9 cellular contexts compared by ENCODE assay signal in the genomic region with DNA sequence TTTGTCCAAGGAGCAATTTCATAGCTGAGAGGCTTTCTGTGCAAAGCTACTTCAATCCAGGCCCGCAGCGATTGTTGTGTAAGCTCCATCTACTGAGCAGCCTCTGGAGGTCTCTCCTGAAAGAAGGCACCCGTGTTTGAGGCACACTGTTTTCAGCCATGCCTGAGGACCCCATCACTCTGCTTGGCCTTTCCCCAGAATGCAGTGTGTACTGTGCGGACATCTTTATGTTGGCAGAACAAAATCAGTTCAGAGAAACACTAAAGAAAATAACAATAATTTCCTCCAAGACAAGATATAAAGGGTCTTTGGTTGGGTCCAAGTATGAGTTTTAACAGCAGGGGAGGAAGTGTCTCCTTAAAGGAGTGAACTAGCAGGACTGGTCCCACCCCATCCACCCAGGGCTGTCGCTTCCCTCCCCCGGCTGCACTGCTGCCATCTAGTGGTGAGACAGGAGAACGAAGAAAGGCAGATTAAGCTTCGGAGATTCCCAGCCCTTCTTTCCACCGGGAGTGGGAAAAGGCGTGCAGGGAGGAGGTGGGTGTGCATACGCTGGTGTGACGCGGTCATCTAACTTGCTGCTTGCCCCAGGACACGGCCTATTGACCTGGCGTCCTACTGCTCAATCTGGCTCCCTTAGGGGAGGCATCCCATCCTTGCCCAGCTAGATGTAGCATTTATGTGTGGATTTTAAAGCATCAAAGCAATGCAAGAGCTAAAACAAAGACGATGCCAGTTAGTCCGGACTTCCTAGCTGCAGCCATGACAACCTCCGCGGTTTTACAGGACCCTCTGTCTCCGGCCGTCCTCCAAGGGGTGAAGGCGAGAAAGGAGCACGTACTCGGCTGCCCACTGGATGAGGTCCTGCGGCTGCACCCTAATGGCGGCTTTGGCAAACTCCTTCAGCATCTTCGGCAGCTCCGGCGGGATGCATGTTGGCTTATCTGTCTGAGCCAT. TPM values are rescaled to one million over a fixed set of nuclear protein-coding genes. Genes with fewer than 3 reads are reported as not detected.
A peak's percentile ranks its signal among the peaks of the same experiment; 100 is the strongest.
DNase-seq lines count a peak whose midpoint lies in the region; TF ChIP-seq lines count a peak whose summit lies in the region.
"Not testable (repeated sequence)": the region's sequence is repeated elsewhere in the genome, so short reads cannot be mapped to it uniquely, and the experiment has no call there.
"Had no signal": no experiment of that assay in that cellular context is flagged by ENCODE, and none has a peak within 500 bp of the region (broad histone marks: within the 10 kb centered on the region; RNA-seq: fewer than 3 reads in every experiment).

No MANE protein-coding gene starts in this region.

- peak overlapping the region; percentile 28 for H3K4me3 ChIP-seq in BJ (ENCODE audit: low read depth, low read length)
- peak overlapping the region; percentile 37 to 41 for H3K4me3 ChIP-seq in SK-N-SH (ENCODE audit: low read depth in 2 of 2, low read length in 1 of 2)
- H3K4me3 ChIP-seq in mesendoderm (ENCODE audit: low read length), result not testable (repeated sequence)

- not testable (repeated sequence) for H2BK15ac ChIP-seq in mesendoderm (replicated peaks; ENCODE audit: low read depth)

- not testable (repeated sequence) for H3K9me2 ChIP-seq in SK-N-SH

- not testable (repeated sequence) for H2AK5ac ChIP-seq in mesendoderm (ENCODE audit: low read length)

- H2BK120ac ChIP-seq in mesendoderm (ENCODE audit: low read depth, low read length), result not testable (repeated sequence)

- H3K4me2 ChIP-seq in SK-N-SH, result peak overlapping the region; percentile 75
- H3K4me2 ChIP-seq in mesendoderm (ENCODE audit: low read length), result peak overlapping the region; percentile 56

- not testable (repeated sequence) for DNase-seq in BJ (ENCODE audit: low read depth)
- DNase-seq in GM20000 (ENCODE audit: low spot score), result peak; percentile 24
- DNase-seq in NCI-H146 treated with DMSO at 0.1 percent for 48 hours (lab: John Stamatoyannopoulos, UW; ENCODE audit: unreplicated experiment), result peak; percentile 91
- peak; percentile 53 for DNase-seq in SK-N-SH
- peak in 55 of 58 donors; percentile 12 to 74 (median 40) for DNase-seq in anterior cingulate cortex (lab: John Stamatoyannopoulos, UW)
- peak; percentile 35 for DNase-seq in foreskin melanocyte
- DNase-seq in mesendoderm, result peak; percentile 59
- peak; percentile 22 for DNase-seq in stimulated activated CD4-positive, alpha-beta T cell treated with anti-CD3 and anti-CD28 coated beads, Interleukin-1b, Interleukin-23, amount 100 ng/mL, for 48 hours

- not testable (repeated sequence) for H3K23ac ChIP-seq in mesendoderm (ENCODE audit: low read length)

- not testable (repeated sequence) for H3K4ac ChIP-seq in mesendoderm (ENCODE audit: low read depth, low read length)

- POLR2A ChIA-PET in BJ (lab: Charles Lee), result not testable (repeated sequence)
- POLR2A ChIA-PET in SK-N-SH (lab: Yijun Ruan, JAX), result interaction anchor here (0.7 to 1.2 kb wide), 3 partner anchors 19 to 1546 kb away, joined by 3 to 4 read pairs (median 3); partner anchors contain the start of gene CCDC14

- H3K36me3 ChIP-seq in BJ (ENCODE audit: control insufficient read depth, insufficient read depth, low read length); SK-N-SH (replicated peaks in 1 of 2; ENCODE audit: control insufficient read depth in 1 of 2, insufficient read depth in 2 of 2, low read length in 1 of 2); mesendoderm (ENCODE audit: control insufficient read depth, insufficient read depth, low read length): not testable (repeated sequence)

- not testable (repeated sequence) for H2BK5ac ChIP-seq in mesendoderm (ENCODE audit: low read length)

- peak overlapping the region; percentile 74 for H3K56ac ChIP-seq in mesendoderm (ENCODE audit: low read length)

- not testable (repeated sequence) for H3K9ac ChIP-seq in SK-N-SH
- H3K9ac ChIP-seq in mesendoderm (ENCODE audit: low read length), result peak overlapping the region; percentile 54

- TF ChIP-seq CTCF in BJ (IDR thresholded peaks at IDR 0.05; ENCODE audit: insufficient read depth, low read depth, low read length) (peak; percentile 71), GM20000 (IDR thresholded peaks at IDR 0.05; ENCODE audit: extremely low read depth, missing control alignments) (peak; percentile 51), SK-N-SH (IDR thresholded peaks at IDR 0.05) (peak; percentile 79)

- not testable (repeated sequence) for H3K27me3 ChIP-seq in BJ (ENCODE audit: control insufficient read depth, insufficient read depth, low read length); SK-N-SH (ENCODE audit: insufficient read depth); mesendoderm (ENCODE audit: insufficient read depth, low read length, poor library complexity)

- not testable (repeated sequence) for H4K8ac ChIP-seq in mesendoderm (ENCODE audit: low read depth, low read length)

- not testable (repeated sequence) for H3K79me1 ChIP-seq in mesendoderm (ENCODE audit: low read length)

- peak; percentile 55 for TF ChIP-seq RAD21 in SK-N-SH (IDR thresholded peaks at IDR 0.05; ENCODE audit: low read length)

- not testable (repeated sequence) for H3K18ac ChIP-seq in mesendoderm (ENCODE audit: low read length)

- not testable (repeated sequence) for H3F3A ChIP-seq in SK-N-SH (replicated peaks; ENCODE audit: insufficient read depth)

- not testable (repeated sequence) for H4K5ac ChIP-seq in mesendoderm (ENCODE audit: low read length)

- H3K4me1 ChIP-seq in SK-N-SH (ENCODE audit: control insufficient read depth in 1 of 2, insufficient read depth in 2 of 2, low read depth in 1 of 2, low read length in 1 of 2); mesendoderm (ENCODE audit: control insufficient read depth, low read depth, low read length): not testable (repeated sequence)

- WGBS in SK-N-SH (ENCODE audit: low lambda C conversion rate), result 30% methylated on average over 22 of the region's 29 CpGs
- WGBS in mesendoderm (ENCODE audit: extremely low coverage, insufficient coverage, low lambda C conversion rate), result no CpG with 5 or more reads among the region's 29 CpGs

- H2AFZ ChIP-seq in SK-N-SH (ENCODE audit: low read depth), result peak overlapping the region; percentile 92; the same call in 1 of the 2 replicates

- CTCF ChIA-PET in BJ (lab: Yijun Ruan, JAX), result interaction anchor here (0.6 to 1.3 kb wide), 9 partner anchors 10 to 821 kb away, joined by 3 to 4 read pairs (median 3); partner anchors contain the start of genes CCDC14 and KALRN
- CTCF ChIA-PET in SK-N-SH (lab: Yijun Ruan, JAX), result interaction anchor here (0.6 to 1.5 kb wide), 5 partner anchors 10 to 340 kb away, joined by 3 to 9 read pairs (median 3); no protein-coding TSS in a partner anchor

- H3K9me3 ChIP-seq in SK-N-SH, result not testable (repeated sequence)

- not testable (repeated sequence) for TF ChIP-seq EP300 in SK-N-SH (IDR thresholded peaks at IDR 0.05; ENCODE audit: borderline replicate concordance in 1 of 2, low read depth in 1 of 2, low read length in 1 of 2)

- not testable (repeated sequence) for H4K20me1 ChIP-seq in SK-N-SH (ENCODE audit: insufficient read depth)

- peak overlapping the region in 1 of 2 experiments; percentile 40; a peak in 1 of 4 replicates for H3K27ac ChIP-seq in SK-N-SH (ENCODE audit: low read depth in 2 of 2, low read length in 1 of 2)
- not testable (repeated sequence) for H3K27ac ChIP-seq in mesendoderm (ENCODE audit: low read depth, low read length)

- H3K79me2 ChIP-seq in SK-N-SH (ENCODE audit: insufficient read depth); mesendoderm (ENCODE audit: control insufficient read depth, insufficient read depth, low read length): not testable (repeated sequence)

TF ChIP-seq in SK-N-SH, 30 proteins besides CTCF, POLR2A, EP300 and RAD21:
- TF ChIP-seq GATA2 (CRISPR knock-in tag; IDR thresholded peaks at IDR 0.05) (0 out of 2 replicates have a peak, but pooled peaks have one; percentile 12), SMC3 (IDR thresholded peaks at IDR 0.05; ENCODE audit: low read depth, low read length) (peak; percentile 42)

RNA-seq across cellular contexts. Expression of gene ROPN1, which starts 12.1 kb away (rescaled TPM):
- polyA plus RNA-seq in BJ (2011; rRNA removed) (not detected in 2 replicates), SK-N-SH (2012; rRNA removed) (0.05 TPM in 1 of 2 replicates, not detected in the other)
- polyA minus RNA-seq in BJ (2011; rRNA and poly(A)+ RNA removed), result not detected in 2 replicates
- polyA plus RNA-seq in SK-N-SH (2012; cell fraction: cytosol; rRNA removed), result not detected in 2 replicates
- 0.05 TPM in 1 of 2 replicates, not detected in the other for polyA plus RNA-seq in SK-N-SH (2012; cell fraction: nucleus; rRNA removed)
- polyA plus RNA-seq in mesendoderm (2013, experiment 1 of 2), result 0.08 TPM
- polyA plus RNA-seq in mesendoderm (2013, experiment 2 of 2), result 0.13 TPM
- polyA plus RNA-seq: IgD-negative memory B cell had no signal

RNA-seq across cellular contexts. Expression of gene CCDC14, which starts 18.8 kb away (rescaled TPM):
- 112 and 122 TPM in 2 replicates for polyA plus RNA-seq in BJ (2011; rRNA removed)
- polyA minus RNA-seq in BJ (2011; rRNA and poly(A)+ RNA removed), result 63.2 and 73.7 TPM in 2 replicates
- 147 and 197 TPM in 2 replicates for polyA plus RNA-seq in SK-N-SH (2012; rRNA removed)
- 30.5 and 42.1 TPM in 2 replicates for polyA plus RNA-seq in SK-N-SH (2012; cell fraction: cytosol; rRNA removed)
- 605 and 1,249 TPM in 2 replicates for polyA plus RNA-seq in SK-N-SH (2012; cell fraction: nucleus; rRNA removed)
- 56.5 TPM for polyA plus RNA-seq in mesendoderm (2013, experiment 1 of 2)
- polyA plus RNA-seq in mesendoderm (2013, experiment 2 of 2), result 56.9 TPM

RNA-seq across cellular contexts. Expression of gene KALRN, which starts 53.4 kb away (rescaled TPM):
- polyA plus RNA-seq in BJ (2011; rRNA removed) (7.7 and 10.6 TPM in 2 replicates), SK-N-SH (2012; rRNA removed) (10.1 and 11.0 TPM in 2 replicates)
- polyA minus RNA-seq in BJ (2011; rRNA and poly(A)+ RNA removed), result 40.6 and 42.1 TPM in 2 replicates
- polyA plus RNA-seq in SK-N-SH (2012; cell fraction: cytosol; rRNA removed), result 7.3 and 8.3 TPM in 2 replicates
- 25.3 and 26.4 TPM in 2 replicates for polyA plus RNA-seq in SK-N-SH (2012; cell fraction: nucleus; rRNA removed)
- 6.2 TPM for polyA plus RNA-seq in mesendoderm (2013, experiment 1 of 2)
- 5.8 TPM for polyA plus RNA-seq in mesendoderm (2013, experiment 2 of 2)
